21 cellular contexts compared by ENCODE assay signal in genomic region chr4:179292443-179292842, GRCh38.
DNase-seq lines count a peak whose midpoint lies in the region; ATAC-seq and TF ChIP-seq lines count a peak whose summit lies in the region.
"Had no signal": no experiment of that assay in that cellular context is flagged by ENCODE, and none has a peak within 500 bp of the region (broad histone marks: within the 10 kb centered on the region; RNA-seq: fewer than 3 reads in every experiment).

No MANE protein-coding gene starts in this region.

- no peaks in the 10 kb centered on the region for H3K27me3 ChIP-seq in PC-3 (ENCODE audit: low read length)
- H3K27me3 ChIP-seq: BLaER1 had no signal

- H3K27me3 Mint-ChIP-seq in mesothelial cell of epicardium (ENCODE audit: low read depth) = no peaks in the 10 kb centered on the region
- H3K27me3 Mint-ChIP-seq: CD4-positive, alpha-beta memory T cell; T-cell had no signal

- no peak overlapping the region for H3K9ac ChIP-seq in PC-3 (ENCODE audit: low read length)
- H3K9ac ChIP-seq: BLaER1, SK-N-SH had no signal

- POLR2A ChIA-PET in PC-3 (lab: Charles Lee; ENCODE audit: unreplicated experiment) = no interaction called here

- no peak overlapping the region for H3K4me3 ChIP-seq in PC-3 (ENCODE audit: low read length)
- H3K4me3 ChIP-seq: BLaER1, GM12878 had no signal

- no peak overlapping the region for H3K27ac ChIP-seq in PC-3 (ENCODE audit: low read length)
- H3K27ac ChIP-seq in epithelial cell of prostate = no peak overlapping the region
- H3K27ac ChIP-seq: BLaER1 had no signal

- H3K9me3 Mint-ChIP-seq in mesothelial cell of epicardium = peaks cover 13% of the 10 kb centered on the region

- H3K9me2 ChIP-seq in PC-3 (replicated peaks; ENCODE audit: low read length) = no peaks in the 10 kb centered on the region
- H3K9me2 ChIP-seq: SK-N-SH had no signal

- peak; percentile 68 for ATAC-seq in PC-3
- ATAC-seq: GM12878, HepG2, T-cell had no signal

- H3F3A ChIP-seq in PC-3 (ENCODE audit: low read length, unreplicated experiment) = no peaks in the 10 kb centered on the region

- TF ChIP-seq CTCF in PC-3 (conservative IDR thresholded peaks at IDR 0.05; ENCODE audit: low read depth, low read length) (no peak), mesothelial cell of epicardium (IDR thresholded peaks at IDR 0.05; ENCODE audit: unreplicated experiment) (no peak)

- H3K36me3 Mint-ChIP-seq in mesothelial cell of epicardium = no peaks in the 10 kb centered on the region
- H3K36me3 Mint-ChIP-seq: CD4-positive, alpha-beta memory T cell; T-cell had no signal

- H3K4me1 Mint-ChIP-seq in mesothelial cell of epicardium = peaks cover 5% of the 10 kb centered on the region
- H3K4me1 Mint-ChIP-seq: CD4-positive, alpha-beta memory T cell; T-cell had no signal

- no peak overlapping the region for H3K27ac Mint-ChIP-seq in mesothelial cell of epicardium
- H3K27ac Mint-ChIP-seq: T-cell had no signal

- no peaks in the 10 kb centered on the region for H3K36me3 ChIP-seq in PC-3 (ENCODE audit: low read depth, low read length)
- H3K36me3 ChIP-seq: BLaER1 had no signal

- no TSS peak for BruUV-seq in PC-3 (replicated peaks; lab: Mats Ljungman, UMichigan)

- H3K9me3 ChIP-seq in PC-3 (ENCODE audit: low read length) = no peaks in the 10 kb centered on the region
- H3K9me3 ChIP-seq: SK-N-SH had no signal

- peak; percentile 8 for DNase-seq in A172 (ENCODE audit: low spot score)
- peak; percentile 6 for DNase-seq in DMS153 treated with DMSO at 0.1 percent for 48 hours (lab: John Stamatoyannopoulos, UW; ENCODE audit: unreplicated experiment)
- DNase-seq in PC-3 = peak; percentile 50
- DNase-seq in epithelial cell of prostate (ENCODE audit: low read depth, low spot score) = peak; percentile 8
- DNase-seq in NCI-H1930 (lab: John Stamatoyannopoulos, UW) = no peak
- DNase-seq in NCI-H2171 treated with DMSO at 0.1 percent for 48 hours (lab: John Stamatoyannopoulos, UW) = no peak
- DNase-seq in mesothelial cell of epicardium (ENCODE audit: low spot score in 2 of 2, unreplicated experiment in 2 of 2) = no peak
- no peak for DNase-seq in NCI-H345 treated with DMSO at 0.1 percent for 48 hours (lab: John Stamatoyannopoulos, UW; ENCODE audit: unreplicated experiment)
- DNase-seq: CD4-positive, alpha-beta memory T cell; KBM-7; NCI-H1105 treated with DMSO at 0.1 percent for 48 hours; NCI-H1694; NCI-H2107; NCI-H345; NCI-H526; SHP77 treated with DMSO at 0.1 percent for 48 hours; SK-N-SH; T-cell had no signal

- CTCF ChIA-PET in PC-3 (lab: Charles Lee) = no interaction called here

- H2AFZ ChIP-seq in PC-3 (ENCODE audit: low read length) = 0 out of 2 replicates have a peak overlapping the region, but pooled peaks have one; percentile 48

- peak overlapping the region; percentile 34; the same call in 1 of the 2 replicates for H3K4me2 ChIP-seq in PC-3 (ENCODE audit: low read length)
- H3K4me2 ChIP-seq: BLaER1, SK-N-SH had no signal

- H4K20me1 ChIP-seq in PC-3 (ENCODE audit: low read length) = no peaks in the 10 kb centered on the region
- H4K20me1 ChIP-seq: BLaER1 had no signal

- H3K4me3 Mint-ChIP-seq in mesothelial cell of epicardium = no peak overlapping the region
- H3K4me3 Mint-ChIP-seq: CD4-positive, alpha-beta memory T cell; T-cell had no signal

- no peaks in the 10 kb centered on the region for H3K4me1 ChIP-seq in PC-3 (ENCODE audit: insufficient read depth, low read length)
- H3K4me1 ChIP-seq: BLaER1 had no signal

- no peaks in the 10 kb centered on the region for H3K79me2 ChIP-seq in PC-3 (ENCODE audit: low read length)

- intact Hi-C loops in PC-3 (cut with micrococcal nuclease) = no loop called here

Comparison
In these comparisons a context has a peak if more than half of its experiments do, and no peak if none do; other contexts are left out.
1. DNase-seq: peak in A172 (single experiment), DMS153 treated with DMSO at 0.1 percent for 48 hours (single experiment), PC-3 (single experiment) and epithelial cell of prostate (single experiment); none in NCI-H1930 (0 of 2), NCI-H2171 treated with DMSO at 0.1 percent for 48 hours (single experiment), mesothelial cell of epicardium (0 of 2) and NCI-H345 treated with DMSO at 0.1 percent for 48 hours (single experiment).